ENCODE assay signal across 17 cellular contexts in the genomic region with DNA sequence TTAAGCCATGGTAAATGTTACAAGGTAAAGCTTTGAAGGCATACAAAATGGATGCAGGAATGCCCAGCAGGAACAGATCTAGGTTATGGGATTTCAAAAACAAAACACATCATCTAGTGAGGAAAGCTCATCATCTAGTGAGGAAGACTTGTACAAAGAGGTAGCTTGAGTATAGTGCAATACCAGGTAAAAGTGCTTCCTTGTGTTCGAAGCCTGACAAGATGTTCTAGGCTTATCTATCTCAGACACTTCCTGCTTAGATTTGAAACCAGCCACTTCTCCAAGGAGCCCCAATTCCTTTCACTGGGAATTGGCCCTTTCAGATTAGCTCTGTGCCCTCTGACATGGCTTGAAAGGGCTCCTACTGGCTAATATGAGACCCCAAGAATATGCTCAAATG. TPM values are rescaled to one million over a fixed set of nuclear protein-coding genes. Genes with fewer than 3 reads are reported as not detected.
A peak's percentile ranks its signal among the peaks of the same experiment; 100 is the strongest.
DNase-seq lines count a peak whose midpoint lies in the region; ATAC-seq and TF ChIP-seq lines count a peak whose summit lies in the region.
"Had no signal": no experiment of that assay in that cellular context is flagged by ENCODE, and none has a peak within 500 bp of the region (broad histone marks: within the 10 kb centered on the region; RNA-seq: fewer than 3 reads in every experiment).

No MANE protein-coding gene starts in this region.

- ATAC-seq in effector memory CD8-positive, alpha-beta T cell (replicated peaks), result no peak
- ATAC-seq in psoas muscle, result no peak
- ATAC-seq: A549; CD8-positive, alpha-beta T cell had no signal

- no peak for DNase-seq in Karpas-422
- DNase-seq in effector memory CD8-positive, alpha-beta T cell, result no peak
- no peak for DNase-seq in psoas muscle
- no peak for DNase-seq in NCI-H748 (lab: John Stamatoyannopoulos, UW; ENCODE audit: unreplicated experiment)
- DNase-seq in endodermal cell, result no peak
- DNase-seq in ecto neural progenitor cell (ENCODE audit: low spot score), result no peak
- DNase-seq: CD8-positive, alpha-beta T cell; COR-L47; DMS153; DMS79 treated with DMSO at 0.1 percent for 48 hours; EL; GOT3; HCEC 1CT had no signal

- no peaks in the 10 kb centered on the region for H3K36me3 ChIP-seq in Karpas-422 (ENCODE audit: insufficient read depth, low read length)
- H3K36me3 ChIP-seq in psoas muscle (ENCODE audit: insufficient read depth in 1 of 2, low read depth in 1 of 2), result no peaks in the 10 kb centered on the region
- no peaks in the 10 kb centered on the region for H3K36me3 ChIP-seq in endodermal cell (ENCODE audit: control insufficient read depth, insufficient read depth, low read length)

- H3K4me1 Mint-ChIP-seq in effector memory CD8-positive, alpha-beta T cell (ENCODE audit: low read depth in 2 of 2), result peaks cover 29 to 42% of the 10 kb centered on the region in 2 donors
- H3K4me1 Mint-ChIP-seq in endodermal cell, result peaks cover 24% of the 10 kb centered on the region

- H3K27me3 ChIP-seq in Karpas-422 (ENCODE audit: low read length) (no peaks in the 10 kb centered on the region), psoas muscle (ENCODE audit: insufficient read depth in 3 of 3, low read length in 2 of 3) (no peaks in the 10 kb centered on the region), endodermal cell (ENCODE audit: control insufficient read depth, insufficient read depth, low read length, poor library complexity, severe bottlenecking) (no peaks in the 10 kb centered on the region)

- H3K4me1 ChIP-seq in Karpas-422 (ENCODE audit: low read length), result peaks cover 42% of the 10 kb centered on the region
- H3K4me1 ChIP-seq in psoas muscle, result peaks cover 35% of the 10 kb centered on the region
- H3K4me1 ChIP-seq in endodermal cell (ENCODE audit: control insufficient read depth, insufficient read depth, low read length), result peaks cover 5% of the 10 kb centered on the region

- no peaks in the 10 kb centered on the region for H4K20me1 ChIP-seq in Karpas-422 (ENCODE audit: insufficient read depth, low read depth, low read length)

- no peaks in the 10 kb centered on the region for H3K9me2 ChIP-seq in Karpas-422 (replicated peaks; ENCODE audit: insufficient read depth, low read length)

- peaks cover 12% of the 10 kb centered on the region for H3K36me3 Mint-ChIP-seq in effector memory CD8-positive, alpha-beta T cell (ENCODE audit: insufficient read depth)
- peaks cover 6% of the 10 kb centered on the region for H3K36me3 Mint-ChIP-seq in endodermal cell (ENCODE audit: low read depth)

- peak overlapping the region; percentile 63 for H3K27ac ChIP-seq in Karpas-422 (ENCODE audit: low read length)
- H3K27ac ChIP-seq in psoas muscle, result peak overlapping the region; percentile 65
- H3K27ac ChIP-seq in endodermal cell (ENCODE audit: low read depth, low read length), result no peak overlapping the region
- H3K27ac ChIP-seq: A549 had no signal

- H2AFZ ChIP-seq in Karpas-422 (ENCODE audit: low read length), result no peak overlapping the region

- H3K9me3 Mint-ChIP-seq in effector memory CD8-positive, alpha-beta T cell, result no peaks in the 10 kb centered on the region
- H3K9me3 Mint-ChIP-seq in endodermal cell, result no peaks in the 10 kb centered on the region
- H3K9me3 Mint-ChIP-seq: CD8-positive, alpha-beta T cell had no signal

- no peaks in the 10 kb centered on the region for H3K27me3 Mint-ChIP-seq in effector memory CD8-positive, alpha-beta T cell
- H3K27me3 Mint-ChIP-seq in endodermal cell (ENCODE audit: insufficient read depth), result no peaks in the 10 kb centered on the region

- H3K27ac Mint-ChIP-seq in effector memory CD8-positive, alpha-beta T cell, result peak overlapping the region; percentile 20 to 53
- H3K27ac Mint-ChIP-seq in endodermal cell, result no peak overlapping the region
- H3K27ac Mint-ChIP-seq: CD14-positive monocyte; CD8-positive, alpha-beta T cell had no signal

- TF ChIP-seq CTCF in psoas muscle (IDR thresholded peaks at IDR 0.05) (no peak), endodermal cell (conservative IDR thresholded peaks at IDR 0.05) (no peak)

- no peak overlapping the region for H3K4me3 Mint-ChIP-seq in effector memory CD8-positive, alpha-beta T cell
- H3K4me3 Mint-ChIP-seq in endodermal cell, result no peak overlapping the region
- H3K4me3 Mint-ChIP-seq: CD14-positive monocyte; CD8-positive, alpha-beta T cell had no signal

- H3K79me2 ChIP-seq in Karpas-422 (ENCODE audit: low read length), result peaks cover 90% of the 10 kb centered on the region

- intact Hi-C loops in psoas muscle (cut with DNase I), result no loop called here

- H3K9ac ChIP-seq in Karpas-422 (ENCODE audit: low read length) (no peak overlapping the region), endodermal cell (ENCODE audit: extremely low read depth, low read length, poor library complexity, severe bottlenecking) (no peak overlapping the region)

- H3K4me3 ChIP-seq in Karpas-422 (ENCODE audit: low read length), result no peak overlapping the region
- no peak overlapping the region for H3K4me3 ChIP-seq in psoas muscle
- no peak overlapping the region for H3K4me3 ChIP-seq in endodermal cell (ENCODE audit: low read length)
- H3K4me3 ChIP-seq: A549 had no signal

- no peaks in the 10 kb centered on the region for H3K9me3 ChIP-seq in Karpas-422 (ENCODE audit: low read length)
- no peaks in the 10 kb centered on the region for H3K9me3 ChIP-seq in psoas muscle
- no peaks in the 10 kb centered on the region for H3K9me3 ChIP-seq in endodermal cell (ENCODE audit: control insufficient read depth, low read length)
- H3K9me3 ChIP-seq: A549 had no signal

- H3K4me2 ChIP-seq in Karpas-422 (ENCODE audit: low read depth, low read length, poor library complexity, severe bottlenecking), result no peak overlapping the region
- H3K4me2 ChIP-seq: A549 had no signal

- WGBS in psoas muscle, 3 donors, result 75 to 93% (median 78%) methylated on average over 1 of the region's 1 CpG
- 80 to 96% methylated on average over 1 of the region's 1 CpG for WGBS in endodermal cell (ENCODE audit: insufficient coverage in 1 of 2, insufficient read length in 1 of 2), 2 experiments

RNA-seq across cellular contexts. Expression of a gene that starts 45.6 kb away (rescaled TPM):
- total RNA-seq in Karpas-422 (2014; rRNA removed; shearing (Covaris generic); ENCODE audit: low replicate concordance), result not detected in 2 replicates
- not detected for total RNA-seq in psoas muscle
- not detected for polyA plus RNA-seq in psoas muscle
- not detected for total RNA-seq in endodermal cell
- 2,034 TPM for polyA plus RNA-seq in endodermal cell (2013, experiment 1 of 2)
- 2,520 TPM for polyA plus RNA-seq in endodermal cell (2013, experiment 2 of 2)
- total RNA-seq: CD8-positive, alpha-beta T cell had no signal
- polyA plus RNA-seq: A549, AG04450, BJ, CD14-positive monocyte had no signal
